8 cellular contexts compared by ENCODE assay signal in the genomic region with DNA sequence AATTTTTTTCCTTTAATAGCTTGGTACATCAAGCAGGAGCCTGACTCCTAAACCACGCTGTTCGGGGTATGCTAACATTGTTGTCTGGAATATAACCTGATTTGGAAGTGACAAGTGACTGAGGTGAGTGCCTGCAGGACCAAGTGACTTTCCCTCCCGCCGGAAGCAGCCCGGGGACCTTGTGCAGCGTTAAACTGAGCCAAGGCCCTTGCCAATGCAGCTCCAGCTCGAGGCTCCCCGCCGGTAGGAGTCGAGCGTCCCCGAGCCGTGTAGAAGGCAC. TPM values are rescaled to one million over a fixed set of nuclear protein-coding genes. Genes with fewer than 3 reads are reported as not detected.
DNase-seq lines count a peak whose midpoint lies in the region; ATAC-seq lines count a peak whose summit lies in the region.

No MANE protein-coding gene starts in this region.

- DNase-seq in NT2/D1 (ENCODE audit: low read depth, low spot score), result no peak
- no peak for DNase-seq in right cardiac atrium
- no peak for DNase-seq in stimulated activated naive CD8-positive, alpha-beta T cell treated with anti-CD3 and anti-CD28 coated beads, Interleukin-15, Interleukin-2, amounts not matched to agents 100 U/mL and 50 U/mL, for 24 hours
- no peak for DNase-seq in SHP77 (lab: John Stamatoyannopoulos, UW)
- DNase-seq in CD1c-positive myeloid dendritic cell (ENCODE audit: extremely low spot score), result no peak
- no peak for DNase-seq in middle frontal gyrus (ENCODE audit: extremely low spot score, low spot score)

- H3K27ac ChIP-seq in right cardiac atrium (ENCODE audit: low read length), result peak overlapping the region; percentile 54

- H3K27me3 ChIP-seq in NT2/D1 (ENCODE audit: insufficient read depth, insufficient read length) (no peaks in the 10 kb centered on the region), right cardiac atrium (ENCODE audit: control insufficient read depth, insufficient read depth) (no peaks in the 10 kb centered on the region)

- peak overlapping the region; percentile 90 for H3K9ac ChIP-seq in NT2/D1 (ENCODE audit: insufficient read length, low read depth)

- no peaks in the 10 kb centered on the region for H3K36me3 ChIP-seq in NT2/D1 (ENCODE audit: insufficient read depth, insufficient read length, low read length)

- ATAC-seq in GM21619 (IDR thresholded peaks at IDR 0.05; ENCODE audit: unreplicated experiment) (peak; percentile 12), right cardiac atrium (peak; percentile 59 to 65), GM21717 (IDR thresholded peaks at IDR 0.05; ENCODE audit: unreplicated experiment) (no peak)
- ATAC-seq in stimulated activated naive CD8-positive, alpha-beta T cell treated with anti-CD3 and anti-CD28 coated beads, Interleukin-15, Interleukin-2, amounts not matched to agents 100 U/mL and 50 U/mL, for 24 hours, result peak; percentile 6

- intact Hi-C loops in right cardiac atrium (cut with DNase I), result loop anchor here in 1 of 4 donors (10.0 kb wide), 1 partner anchor 501 kb away; no protein-coding TSS in a partner anchor

- peak overlapping the region; percentile 80 for H3K4me3 ChIP-seq in NT2/D1 (ENCODE audit: insufficient read length, low read depth)
- peak overlapping the region; percentile 55 for H3K4me3 ChIP-seq in right cardiac atrium (ENCODE audit: low read length)

- H3K9me3 ChIP-seq in NT2/D1 (ENCODE audit: insufficient read depth, low read length), result no peaks in the 10 kb centered on the region
- no peaks in the 10 kb centered on the region for H3K9me3 ChIP-seq in right cardiac atrium (ENCODE audit: control insufficient read depth, low read length)

- 18% methylated on average over 13 of the region's 13 CpGs for WGBS in right cardiac atrium

- H3K4me1 ChIP-seq in NT2/D1 (ENCODE audit: insufficient read depth, insufficient read length) (peaks cover 9% of the 10 kb centered on the region), right cardiac atrium (ENCODE audit: control insufficient read depth, insufficient read depth, low read length) (peaks cover 2% of the 10 kb centered on the region)

RNA-seq across cellular contexts. Expression of a gene that starts 0.7 kb away (rescaled TPM):
- total RNA-seq in right cardiac atrium, result 10 to 100 TPM in 1 of 4 donors, 1 to 10 TPM in 3; 3.2 to 10.9 (median 3.5) TPM
- polyA plus RNA-seq in right cardiac atrium, result 13.4 TPM

RNA-seq across cellular contexts. Expression of a gene that starts 37.9 kb away (rescaled TPM):
- total RNA-seq in right cardiac atrium, result 10 to 100 TPM; 25.9 to 33.0 (median 31.5) TPM
- 26.3 TPM for polyA plus RNA-seq in right cardiac atrium
